9 cellular contexts compared by ENCODE assay signal in the genomic region with DNA sequence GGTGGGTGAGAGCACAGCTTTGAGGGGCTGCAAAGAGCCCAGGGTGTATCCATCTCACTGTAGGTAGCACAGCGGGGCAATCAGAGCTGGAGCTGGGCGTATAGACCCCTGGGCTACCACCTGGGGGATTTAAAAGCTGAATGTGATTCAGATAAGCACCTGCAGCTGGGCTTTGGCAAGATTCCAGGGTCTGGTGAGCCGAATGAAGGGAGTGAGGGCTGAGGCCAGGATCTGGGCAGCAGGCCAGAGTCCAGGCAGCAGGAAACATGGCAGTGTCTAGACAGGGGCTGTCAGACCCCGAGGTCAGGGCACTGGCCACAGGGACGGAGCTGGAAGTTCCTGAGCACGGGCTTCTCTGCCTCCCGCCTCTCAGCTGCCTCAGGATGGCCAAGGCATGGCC. TPM values are rescaled to one million over a fixed set of nuclear protein-coding genes. Genes with fewer than 3 reads are reported as not detected.
DNase-seq lines count a peak whose midpoint lies in the region; ATAC-seq and TF ChIP-seq lines count a peak whose summit lies in the region.
"Had no signal": no experiment of that assay in that cellular context is flagged by ENCODE, and none has a peak within 500 bp of the region (broad histone marks: within the 10 kb centered on the region; RNA-seq: fewer than 3 reads in every experiment).

No MANE protein-coding gene starts in this region.

- POLR2A ChIA-PET in SK-N-SH (lab: Yijun Ruan, JAX) = interaction anchor here (0.8 to 0.9 kb wide), 2 partner anchors 30 to 32 kb away, joined by 3 read pairs; no protein-coding TSS in a partner anchor

- H3K4me2 ChIP-seq in SK-N-SH = no peak overlapping the region
- no peak overlapping the region for H3K4me2 ChIP-seq in MM.1S (ENCODE audit: low read depth, low read length)

- intact Hi-C loops in left cardiac atrium (cut with DNase I) = no loop called here
- intact Hi-C loops in thyroid gland (cut with DNase I) = no loop called here

- peak overlapping the region in 1 of 2 experiments; percentile 96; a peak in 2 of 4 replicates for H3K27ac ChIP-seq in SK-N-SH (ENCODE audit: low read depth in 2 of 2, low read length in 1 of 2)
- H3K27ac ChIP-seq in thyroid gland = peak overlapping the region; percentile 49 to 86 (median 50)
- H3K27ac ChIP-seq in MM.1S (ENCODE audit: low read length) = no peak overlapping the region

- H3K27me3 ChIP-seq in SK-N-SH (ENCODE audit: insufficient read depth) (0 out of 2 replicates have a peak, but pooled peaks cover 6% of the 10 kb centered on the region), thyroid gland (no peaks in the 10 kb centered on the region), MM.1S (replicated peaks; ENCODE audit: insufficient read depth, low read length) (peaks cover 33% of the 10 kb centered on the region)

- CTCF ChIA-PET in SK-N-SH (lab: Yijun Ruan, JAX) = interaction anchor here (1.0 to 3.1 kb wide), 14 partner anchors 8 to 347 kb away, joined by 3 to 16 read pairs (median 4); a partner anchor contains a TSS

- TF ChIP-seq CTCF in SK-N-SH (IDR thresholded peaks at IDR 0.05) (no peak), thyroid gland (IDR thresholded peaks at IDR 0.05) (no peak), MM.1S (IDR thresholded peaks at IDR 0.05; ENCODE audit: low read length) (no peak)

- H3K9me3 ChIP-seq in SK-N-SH = no peaks in the 10 kb centered on the region
- H3K9me3 ChIP-seq in thyroid gland = no peaks in the 10 kb centered on the region
- no peaks in the 10 kb centered on the region for H3K9me3 ChIP-seq in MM.1S (replicated peaks; ENCODE audit: insufficient read depth, low read length)

- WGBS in SK-N-SH (ENCODE audit: low lambda C conversion rate) = 41% methylated on average over 7 of the region's 7 CpGs
- 28 to 38% methylated on average over 7 of the region's 7 CpGs for WGBS in thyroid gland, 2 donors

- no peaks in the 10 kb centered on the region for H4K20me1 ChIP-seq in SK-N-SH (ENCODE audit: insufficient read depth)
- H4K20me1 ChIP-seq in MM.1S (ENCODE audit: insufficient read depth, low read length) = no peaks in the 10 kb centered on the region

- no peak overlapping the region for H3K4me3 ChIP-seq in SK-N-SH (ENCODE audit: low read depth in 2 of 2, low read length in 1 of 2)
- H3K4me3 ChIP-seq in thyroid gland (replicated peaks in 1 of 3) = no peak overlapping the region
- no peak overlapping the region for H3K4me3 ChIP-seq in MM.1S (ENCODE audit: low read length)

- no peak for TF ChIP-seq POLR2A in thyroid gland (IDR thresholded peaks at IDR 0.05)

- H2AFZ ChIP-seq in SK-N-SH (ENCODE audit: low read depth) = no peak overlapping the region
- H2AFZ ChIP-seq in MM.1S (ENCODE audit: low read length) = no peak overlapping the region

- no peaks in the 10 kb centered on the region for H3K9me2 ChIP-seq in SK-N-SH
- H3K9me2 ChIP-seq in MM.1S (replicated peaks; ENCODE audit: insufficient read depth, low read length) = no peaks in the 10 kb centered on the region

- H3K79me2 ChIP-seq in SK-N-SH (ENCODE audit: insufficient read depth) = no peaks in the 10 kb centered on the region
- H3K79me2 ChIP-seq in MM.1S (ENCODE audit: low read length) = no peaks in the 10 kb centered on the region

- no peak overlapping the region for H3K9ac ChIP-seq in SK-N-SH
- no peak overlapping the region for H3K9ac ChIP-seq in MM.1S (ENCODE audit: low read length)

- peak; percentile 32 for TF ChIP-seq RAD21 in SK-N-SH (IDR thresholded peaks at IDR 0.05; ENCODE audit: low read length)

- ATAC-seq in left cardiac atrium = peak; percentile 23 to 47

- DNase-seq in NCI-H510A treated with DMSO at 0.1 percent for 48 hours (lab: John Stamatoyannopoulos, UW) = peak; percentile 23
- no peak for DNase-seq in NCI-H510A (lab: John Stamatoyannopoulos, UW)
- peak; percentile 95 for DNase-seq in SK-N-SH
- peak; percentile 75 for DNase-seq in left cardiac atrium
- peak; percentile 93 to 95 for DNase-seq in thyroid gland
- no peak for DNase-seq in MM.1S
- DNase-seq in nucleus accumbens (lab: John Stamatoyannopoulos, UW) = no peak
- no peak for DNase-seq in SK-N-DZ (ENCODE audit: low spot score)
- DNase-seq: activated T-cell treated with anti-CD3 and anti-CD28 coated beads, Interleukin-2, amount 50 U/mL, for 1 hour had no signal

- H3K36me3 ChIP-seq in SK-N-SH (replicated peaks in 1 of 2; ENCODE audit: control insufficient read depth in 1 of 2, insufficient read depth in 2 of 2, low read length in 1 of 2) (no peaks in the 10 kb centered on the region), thyroid gland (no peaks in the 10 kb centered on the region), MM.1S (replicated peaks; ENCODE audit: insufficient read depth, low read length) (no peaks in the 10 kb centered on the region)

- peak in 1 of 2 experiments; percentile 82; a peak in 2 of 4 replicates for TF ChIP-seq EP300 in SK-N-SH (IDR thresholded peaks at IDR 0.05; ENCODE audit: borderline replicate concordance in 1 of 2, low read depth in 1 of 2, low read length in 1 of 2)

- H3K4me1 ChIP-seq in SK-N-SH (ENCODE audit: control insufficient read depth in 1 of 2, insufficient read depth in 2 of 2, low read depth in 1 of 2, low read length in 1 of 2) (peaks cover 13 to 58% of the 10 kb centered on the region in 2 experiments; a peak in 3 of 4 replicates), thyroid gland (peaks cover 34 to 48% of the 10 kb centered on the region in 2 donors), MM.1S (ENCODE audit: low read length) (no peaks in the 10 kb centered on the region; the same call in 1 of the 2 replicates)

- H3F3A ChIP-seq in SK-N-SH (replicated peaks; ENCODE audit: insufficient read depth) = no peaks in the 10 kb centered on the region
- H3F3A ChIP-seq in MM.1S (ENCODE audit: insufficient read depth, low read length) = no peaks in the 10 kb centered on the region

TF ChIP-seq in SK-N-SH, 30 proteins besides CTCF, POLR2A, EP300 and RAD21:
- TF ChIP-seq RCOR1 (IDR thresholded peaks at IDR 0.05; ENCODE audit: low read length) (peak; percentile 80), MXI1 (IDR thresholded peaks at IDR 0.05; ENCODE audit: low read depth, low read length) (peak; percentile 93), CHD2 (IDR thresholded peaks at IDR 0.05; ENCODE audit: low read length, partially characterized antibody) (peak; percentile 30), FOXJ3 (CRISPR knock-in tag; IDR thresholded peaks at IDR 0.05) (peak; percentile 32; the same call in 1 of the 2 replicates), RFX5 (IDR thresholded peaks at IDR 0.05; ENCODE audit: low read length) (no peak), GATA2 (CRISPR knock-in tag; IDR thresholded peaks at IDR 0.05) (peak; percentile 90), NFIC (IDR thresholded peaks at IDR 0.05; ENCODE audit: borderline replicate concordance) (peak; percentile 89), RXRA (IDR thresholded peaks at IDR 0.05; ENCODE audit: borderline replicate concordance, low read depth) (no peak), JUND (IDR thresholded peaks at IDR 0.05) (no peak), TCF12 (IDR thresholded peaks at IDR 0.05) (peak; percentile 67)
- TF ChIP-seq, protein P1, sequence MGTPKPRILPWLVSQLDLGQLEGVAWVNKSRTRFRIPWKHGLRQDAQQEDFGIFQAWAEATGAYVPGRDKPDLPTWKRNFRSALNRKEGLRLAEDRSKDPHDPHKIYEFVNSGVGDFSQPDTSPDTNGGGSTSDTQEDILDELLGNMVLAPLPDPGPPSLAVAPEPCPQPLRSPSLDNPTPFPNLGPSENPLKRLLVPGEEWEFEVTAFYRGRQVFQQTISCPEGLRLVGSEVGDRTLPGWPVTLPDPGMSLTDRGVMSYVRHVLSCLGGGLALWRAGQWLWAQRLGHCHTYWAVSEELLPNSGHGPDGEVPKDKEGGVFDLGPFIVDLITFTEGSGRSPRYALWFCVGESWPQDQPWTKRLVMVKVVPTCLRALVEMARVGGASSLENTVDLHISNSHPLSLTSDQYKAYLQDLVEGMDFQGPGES (IDR thresholded peaks at IDR 0.05; ENCODE audit: low read depth, low read length) = no peak
- TF ChIP-seq, protein P2, sequence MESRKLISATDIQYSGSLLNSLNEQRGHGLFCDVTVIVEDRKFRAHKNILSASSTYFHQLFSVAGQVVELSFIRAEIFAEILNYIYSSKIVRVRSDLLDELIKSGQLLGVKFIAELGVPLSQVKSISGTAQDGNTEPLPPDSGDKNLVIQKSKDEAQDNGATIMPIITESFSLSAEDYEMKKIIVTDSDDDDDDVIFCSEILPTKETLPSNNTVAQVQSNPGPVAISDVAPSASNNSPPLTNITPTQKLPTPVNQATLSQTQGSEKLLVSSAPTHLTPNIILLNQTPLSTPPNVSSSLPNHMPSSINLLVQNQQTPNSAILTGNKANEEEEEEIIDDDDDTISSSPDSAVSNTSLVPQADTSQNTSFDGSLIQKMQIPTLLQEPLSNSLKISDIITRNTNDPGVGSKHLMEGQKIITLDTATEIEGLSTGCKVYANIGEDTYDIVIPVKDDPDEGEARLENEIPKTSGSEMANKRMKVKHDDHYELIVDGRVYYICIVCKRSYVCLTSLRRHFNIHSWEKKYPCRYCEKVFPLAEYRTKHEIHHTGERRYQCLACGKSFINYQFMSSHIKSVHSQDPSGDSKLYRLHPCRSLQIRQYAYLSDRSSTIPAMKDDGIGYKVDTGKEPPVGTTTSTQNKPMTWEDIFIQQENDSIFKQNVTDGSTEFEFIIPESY (IDR thresholded peaks at IDR 0.05; ENCODE audit: borderline replicate concordance, low read depth) = no peak
TF ChIP-seq in SK-N-SH: peak in this region for 7.

RNA-seq across cellular contexts. Expression of a gene that starts 8.7 kb away (rescaled TPM):
- polyA plus RNA-seq in SK-N-SH (2012; rRNA removed) = 0.49 and 0.59 TPM in 2 replicates
- 0.34 and 0.84 TPM in 2 replicates for polyA plus RNA-seq in SK-N-SH (2012; cell fraction: cytosol; rRNA removed)
- polyA plus RNA-seq in SK-N-SH (2012; cell fraction: nucleus; rRNA removed) = 0.29 TPM in 2 replicates
- 10 to 100 TPM; 88.1 to 95.0 TPM for total RNA-seq in left cardiac atrium
- 100 to 1,000 TPM; 123 to 235 (median 166) TPM for total RNA-seq in thyroid gland
- polyA plus RNA-seq in SK-N-DZ (2014; cell fraction: cytosol; rRNA removed) = 94.1 and 100 TPM in 2 replicates
- 50.0 and 51.6 TPM in 2 replicates for polyA plus RNA-seq in SK-N-DZ (2014; cell fraction: nucleus; rRNA removed)

Comparison
In these comparisons a context has a peak if more than half of its experiments do, and no peak if none do; other contexts are left out.
1. DNase-seq: peak in NCI-H510A treated with DMSO at 0.1 percent for 48 hours (single experiment), SK-N-SH (single experiment), left cardiac atrium (single experiment) and thyroid gland (2 of 2); none in NCI-H510A (single experiment), MM.1S (single experiment), nucleus accumbens (0 of 56) and SK-N-DZ (single experiment).